Comparison of ENCODE assay signal across 1 cellular context in genomic region chr2:65427536-65427935, GRCh38.
A peak's percentile ranks its signal among the peaks of the same experiment; 100 is the strongest.
TF ChIP-seq lines count a peak whose summit lies in the region.

No MANE protein-coding gene starts in this region.

TF ChIP-seq in K562, 482 proteins besides CTCF, POLR2A, EP300 and RAD21 (continued from another document and continues in another):
- TF ChIP-seq, protein P1, sequence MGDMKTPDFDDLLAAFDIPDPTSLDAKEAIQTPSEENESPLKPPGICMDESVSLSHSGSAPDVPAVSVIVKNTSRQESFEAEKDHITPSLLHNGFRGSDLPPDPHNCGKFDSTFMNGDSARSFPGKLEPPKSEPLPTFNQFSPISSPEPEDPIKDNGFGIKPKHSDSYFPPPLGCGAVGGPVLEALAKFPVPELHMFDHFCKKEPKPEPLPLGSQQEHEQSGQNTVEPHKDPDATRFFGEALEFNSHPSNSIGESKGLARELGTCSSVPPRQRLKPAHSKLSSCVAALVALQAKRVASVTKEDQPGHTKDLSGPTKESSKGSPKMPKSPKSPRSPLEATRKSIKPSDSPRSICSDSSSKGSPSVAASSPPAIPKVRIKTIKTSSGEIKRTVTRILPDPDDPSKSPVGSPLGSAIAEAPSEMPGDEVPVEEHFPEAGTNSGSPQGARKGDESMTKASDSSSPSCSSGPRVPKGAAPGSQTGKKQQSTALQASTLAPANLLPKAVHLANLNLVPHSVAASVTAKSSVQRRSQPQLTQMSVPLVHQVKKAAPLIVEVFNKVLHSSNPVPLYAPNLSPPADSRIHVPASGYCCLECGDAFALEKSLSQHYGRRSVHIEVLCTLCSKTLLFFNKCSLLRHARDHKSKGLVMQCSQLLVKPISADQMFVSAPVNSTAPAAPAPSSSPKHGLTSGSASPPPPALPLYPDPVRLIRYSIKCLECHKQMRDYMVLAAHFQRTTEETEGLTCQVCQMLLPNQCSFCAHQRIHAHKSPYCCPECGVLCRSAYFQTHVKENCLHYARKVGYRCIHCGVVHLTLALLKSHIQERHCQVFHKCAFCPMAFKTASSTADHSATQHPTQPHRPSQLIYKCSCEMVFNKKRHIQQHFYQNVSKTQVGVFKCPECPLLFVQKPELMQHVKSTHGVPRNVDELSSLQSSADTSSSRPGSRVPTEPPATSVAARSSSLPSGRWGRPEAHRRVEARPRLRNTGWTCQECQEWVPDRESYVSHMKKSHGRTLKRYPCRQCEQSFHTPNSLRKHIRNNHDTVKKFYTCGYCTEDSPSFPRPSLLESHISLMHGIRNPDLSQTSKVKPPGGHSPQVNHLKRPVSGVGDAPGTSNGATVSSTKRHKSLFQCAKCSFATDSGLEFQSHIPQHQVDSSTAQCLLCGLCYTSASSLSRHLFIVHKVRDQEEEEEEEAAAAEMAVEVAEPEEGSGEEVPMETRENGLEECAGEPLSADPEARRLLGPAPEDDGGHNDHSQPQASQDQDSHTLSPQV (IDR thresholded peaks at IDR 0.05) = no peak
- TF ChIP-seq KDM2B (CRISPR knock-in tag; IDR thresholded peaks at IDR 0.05) (no peak), SNRNP70 (optimal IDR thresholded peaks at IDR 0.05; ENCODE audit: low read depth, low read length) (no peak), ESRRA (IDR thresholded peaks at IDR 0.05; ENCODE audit: borderline replicate concordance, low read depth) (peak; percentile 42; the same call in 1 of the 2 replicates), ZZZ3 (IDR thresholded peaks at IDR 0.05) (no peak), SMC3 (conservative IDR thresholded peaks at IDR 0.05; ENCODE audit: insufficient read depth, low read depth, low read length) (no peak), JUNB (CRISPR knock-in tag; conservative IDR thresholded peaks at IDR 0.05) (no peak), SAFB (IDR thresholded peaks at IDR 0.05; ENCODE audit: borderline replicate concordance, low read depth, low read length) (no peak), CREM (IDR thresholded peaks at IDR 0.05; ENCODE audit: low read depth) (no peak), MGA (IDR thresholded peaks at IDR 0.05) (no peak), ZNF232 (CRISPR knock-in tag; IDR thresholded peaks at IDR 0.05) (no peak), NRF1 (conservative IDR thresholded peaks at IDR 0.05 in 1 of 2, IDR thresholded peaks at IDR 0.05 in 1 of 2) (no peak), EP400 (IDR thresholded peaks at IDR 0.05) (no peak), SPI1 (IDR thresholded peaks at IDR 0.05; ENCODE audit: borderline replicate concordance, low read depth, low read length) (no peak), FOXA3 (CRISPR knock-in tag; conservative IDR thresholded peaks at IDR 0.05 in 1 of 2, IDR thresholded peaks at IDR 0.05 in 1 of 2) (no peak), RBM14 (IDR thresholded peaks at IDR 0.05; ENCODE audit: borderline replicate concordance, insufficient read depth, low read depth, low read length) (no peak), CCAR2 (IDR thresholded peaks at IDR 0.05; ENCODE audit: low read depth, low read length) (no peak), BRCA1 (IDR thresholded peaks at IDR 0.05) (no peak), BRCA1 (CRISPR knock-in tag; IDR thresholded peaks at IDR 0.05) (no peak), HDAC8 (tag; IDR thresholded peaks at IDR 0.05) (no peak), HNRNPH1 (optimal IDR thresholded peaks at IDR 0.05; ENCODE audit: low read depth, low read length) (no peak), PHF8 (IDR thresholded peaks at IDR 0.05; ENCODE audit: borderline replicate concordance, low read length) (no peak)
- TF ChIP-seq, protein P2, sequence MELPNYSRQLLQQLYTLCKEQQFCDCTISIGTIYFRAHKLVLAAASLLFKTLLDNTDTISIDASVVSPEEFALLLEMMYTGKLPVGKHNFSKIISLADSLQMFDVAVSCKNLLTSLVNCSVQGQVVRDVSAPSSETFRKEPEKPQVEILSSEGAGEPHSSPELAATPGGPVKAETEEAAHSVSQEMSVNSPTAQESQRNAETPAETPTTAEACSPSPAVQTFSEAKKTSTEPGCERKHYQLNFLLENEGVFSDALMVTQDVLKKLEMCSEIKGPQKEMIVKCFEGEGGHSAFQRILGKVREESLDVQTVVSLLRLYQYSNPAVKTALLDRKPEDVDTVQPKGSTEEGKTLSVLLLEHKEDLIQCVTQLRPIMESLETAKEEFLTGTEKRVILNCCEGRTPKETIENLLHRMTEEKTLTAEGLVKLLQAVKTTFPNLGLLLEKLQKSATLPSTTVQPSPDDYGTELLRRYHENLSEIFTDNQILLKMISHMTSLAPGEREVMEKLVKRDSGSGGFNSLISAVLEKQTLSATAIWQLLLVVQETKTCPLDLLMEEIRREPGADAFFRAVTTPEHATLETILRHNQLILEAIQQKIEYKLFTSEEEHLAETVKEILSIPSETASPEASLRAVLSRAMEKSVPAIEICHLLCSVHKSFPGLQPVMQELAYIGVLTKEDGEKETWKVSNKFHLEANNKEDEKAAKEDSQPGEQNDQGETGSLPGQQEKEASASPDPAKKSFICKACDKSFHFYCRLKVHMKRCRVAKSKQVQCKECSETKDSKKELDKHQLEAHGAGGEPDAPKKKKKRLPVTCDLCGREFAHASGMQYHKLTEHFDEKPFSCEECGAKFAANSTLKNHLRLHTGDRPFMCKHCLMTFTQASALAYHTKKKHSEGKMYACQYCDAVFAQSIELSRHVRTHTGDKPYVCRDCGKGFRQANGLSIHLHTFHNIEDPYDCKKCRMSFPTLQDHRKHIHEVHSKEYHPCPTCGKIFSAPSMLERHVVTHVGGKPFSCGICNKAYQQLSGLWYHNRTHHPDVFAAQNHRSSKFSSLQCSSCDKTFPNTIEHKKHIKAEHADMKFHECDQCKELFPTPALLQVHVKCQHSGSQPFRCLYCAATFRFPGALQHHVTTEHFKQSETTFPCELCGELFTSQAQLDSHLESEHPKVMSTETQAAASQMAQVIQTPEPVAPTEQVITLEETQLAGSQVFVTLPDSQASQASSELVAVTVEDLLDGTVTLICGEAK (IDR thresholded peaks at IDR 0.05) = no peak
- TF ChIP-seq, protein P2 (CRISPR knock-in tag; IDR thresholded peaks at IDR 0.05) = no peak
- TF ChIP-seq, protein P3, sequence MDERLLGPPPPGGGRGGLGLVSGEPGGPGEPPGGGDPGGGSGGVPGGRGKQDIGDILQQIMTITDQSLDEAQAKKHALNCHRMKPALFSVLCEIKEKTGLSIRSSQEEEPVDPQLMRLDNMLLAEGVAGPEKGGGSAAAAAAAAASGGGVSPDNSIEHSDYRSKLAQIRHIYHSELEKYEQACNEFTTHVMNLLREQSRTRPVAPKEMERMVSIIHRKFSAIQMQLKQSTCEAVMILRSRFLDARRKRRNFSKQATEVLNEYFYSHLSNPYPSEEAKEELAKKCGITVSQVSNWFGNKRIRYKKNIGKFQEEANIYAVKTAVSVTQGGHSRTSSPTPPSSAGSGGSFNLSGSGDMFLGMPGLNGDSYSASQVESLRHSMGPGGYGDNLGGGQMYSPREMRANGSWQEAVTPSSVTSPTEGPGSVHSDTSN (CRISPR knock-in tag; IDR thresholded peaks at IDR 0.05; ENCODE audit: low read depth) = no peak
- TF ChIP-seq, protein P3 (tag; conservative IDR thresholded peaks at IDR 0.05; ENCODE audit: low read depth) = peak; percentile 87
